ENCODE assay signal across 26 cellular contexts in genomic region chr9:35976726-35977125, GRCh38. TPM values are rescaled to one million over a fixed set of nuclear protein-coding genes. Genes with fewer than 3 reads are reported as not detected.
A peak's percentile ranks its signal among the peaks of the same experiment; 100 is the strongest.
DNase-seq lines count a peak whose midpoint lies in the region; ATAC-seq and TF ChIP-seq lines count a peak whose summit lies in the region.
"Had no signal": no experiment of that assay in that cellular context is flagged by ENCODE, and none has a peak within 500 bp of the region (broad histone marks: within the 10 kb centered on the region; RNA-seq: fewer than 3 reads in every experiment).

No MANE protein-coding gene starts in this region.

- ATAC-seq in esophagus mucosa (no peak), HG02870 (IDR thresholded peaks at IDR 0.05; ENCODE audit: unreplicated experiment) (no peak)
- ATAC-seq: activated CD8-positive, alpha-beta T cell treated with anti-CD3 and anti-CD28 coated beads, Interleukin-2, amount 10 ng/mL, durations not matched to agents 7 days and 5 days; gastrocnemius medialis had no signal

- no peak overlapping the region for H3K27ac Mint-ChIP-seq in glutamatergic neuron (ENCODE audit: unreplicated experiment)
- H3K27ac Mint-ChIP-seq: activated CD8-positive, alpha-beta T cell treated with anti-CD3 and anti-CD28 coated beads, Interleukin-2, amount 10 ng/mL, durations not matched to agents 7 days and 5 days; brain; CD4-positive, CD25-positive, alpha-beta regulatory T cell; H9 had no signal

- H3K36me3 ChIP-seq in right atrium auricular region, result no peaks in the 10 kb centered on the region
- H3K36me3 ChIP-seq: gastrocnemius medialis, lower lobe of right lung, uterus had no signal

- peak overlapping the region; percentile 21 for H3K4me3 Mint-ChIP-seq in glutamatergic neuron (ENCODE audit: unreplicated experiment)
- H3K4me3 Mint-ChIP-seq: activated CD8-positive, alpha-beta T cell treated with anti-CD3 and anti-CD28 coated beads, Interleukin-2, amount 10 ng/mL, durations not matched to agents 7 days and 5 days; brain; H9 had no signal

- H3K4me3 ChIP-seq in right atrium auricular region, result no peak overlapping the region
- H3K4me3 ChIP-seq: gastrocnemius medialis, lower lobe of right lung, uterus had no signal

- POLR2A ChIA-PET in GM10248 (lab: Yijun Ruan, JAX), result no interaction called here

- CTCF ChIA-PET in GM10248 (lab: Yijun Ruan, JAX), result interaction anchor here (1.0 to 3.0 kb wide), 12 partner anchors 9 to 214 kb away, joined by 3 to 10 read pairs (median 3); partner anchors contain the start of gene CLTA

- peaks cover 0 to 22% of the 10 kb centered on the region in 2 donors for H3K9me3 ChIP-seq in right atrium auricular region

- H3K27ac ChIP-seq in right atrium auricular region, result no peak overlapping the region
- H3K27ac ChIP-seq: gastrocnemius medialis, lower lobe of right lung, uterus had no signal

- DNase-seq in GM10248 (ENCODE audit: extremely low spot score) (peak; percentile 58), GM19240 (ENCODE audit: insufficient read length, low spot score) (peak; percentile 35), NAMALWA (ENCODE audit: low spot score) (peak; percentile 11), glutamatergic neuron (no peak), right atrium auricular region (ENCODE audit: low spot score) (no peak), cerebellar cortex (ENCODE audit: low spot score) (no peak)
- DNase-seq: ACHN; activated CD4-positive, CD25-positive, alpha-beta regulatory T cell treated with anti-CD3 and anti-CD28 coated beads, Interleukin-2, amount 50 U/mL, for 72 hours; activated CD8-positive, alpha-beta T cell treated with anti-CD3 and anti-CD28 coated beads, Interleukin-2, amount 10 ng/mL, durations not matched to agents 7 days and 5 days; CD4-positive, CD25-positive, alpha-beta regulatory T cell; effector CD8-positive, alpha-beta T cell; gastrocnemius medialis; H9; kidney; lower lobe of right lung; NCI-H1417; NCI-H2107; SW 1271; uterus had no signal

- H3K4me1 ChIP-seq in right atrium auricular region, result no peaks in the 10 kb centered on the region
- H3K4me1 ChIP-seq: gastrocnemius medialis, lower lobe of right lung, uterus had no signal

- H3K4me1 Mint-ChIP-seq in glutamatergic neuron (ENCODE audit: low read depth, unreplicated experiment), result peaks cover 8% of the 10 kb centered on the region
- H3K4me1 Mint-ChIP-seq: brain had no signal

- peaks cover 6% of the 10 kb centered on the region for H3K9me3 Mint-ChIP-seq in glutamatergic neuron (ENCODE audit: unreplicated experiment)

- peaks cover 0 to 5% of the 10 kb centered on the region in 2 donors for H3K27me3 ChIP-seq in right atrium auricular region

- no peak for TF ChIP-seq CTCF in GM10248 (IDR thresholded peaks at IDR 0.05; ENCODE audit: control extremely low read depth, extremely low read depth, low read depth, missing control alignments)
- TF ChIP-seq CTCF in glutamatergic neuron (IDR thresholded peaks at IDR 0.05; ENCODE audit: partially characterized antibody, unreplicated experiment), result no peak
- TF ChIP-seq CTCF in right atrium auricular region (IDR thresholded peaks at IDR 0.05), result no peak

- peaks cover 6% of the 10 kb centered on the region for H3K27me3 Mint-ChIP-seq in glutamatergic neuron (ENCODE audit: unreplicated experiment)

- H3K36me3 Mint-ChIP-seq in glutamatergic neuron (ENCODE audit: unreplicated experiment), result peaks cover 24% of the 10 kb centered on the region
- H3K36me3 Mint-ChIP-seq: brain; CD4-positive, CD25-positive, alpha-beta regulatory T cell had no signal

RNA-seq across cellular contexts. Expression of gene OR2S2, which starts 18.8 kb away (rescaled TPM):
- total RNA-seq in glutamatergic neuron (ENCODE audit: unreplicated experiment) (not detected), esophagus mucosa (not detected), right atrium auricular region (not detected)
- total RNA-seq: activated CD8-positive, alpha-beta T cell treated with anti-CD3 and anti-CD28 coated beads, Interleukin-2, amount 10 ng/mL, durations not matched to agents 7 days and 5 days; CD4-positive, CD25-positive, alpha-beta regulatory T cell; gastrocnemius medialis; H9; kidney; lower lobe of right lung; NCI-H460; pulmonary artery endothelial cell; skeletal muscle tissue; temporal lobe; uterus had no signal

RNA-seq across cellular contexts. Expression of gene RECK, which starts 60.0 kb away (rescaled TPM):
- 11.1 TPM for total RNA-seq in glutamatergic neuron (ENCODE audit: unreplicated experiment)
- total RNA-seq in esophagus mucosa, result 1.2 TPM
- 1 to 10 TPM; 7.6 to 8.9 TPM for total RNA-seq in right atrium auricular region

Comparison
In these comparisons a context has a peak if more than half of its experiments do, and no peak if none do; other contexts are left out.
1. DNase-seq: peak in GM10248 (single experiment), GM19240 (single experiment) and NAMALWA (single experiment); none in glutamatergic neuron (single experiment), right atrium auricular region (single experiment) and cerebellar cortex (single experiment).